ENCODE assay signal across 29 cellular contexts in the genomic region with DNA sequence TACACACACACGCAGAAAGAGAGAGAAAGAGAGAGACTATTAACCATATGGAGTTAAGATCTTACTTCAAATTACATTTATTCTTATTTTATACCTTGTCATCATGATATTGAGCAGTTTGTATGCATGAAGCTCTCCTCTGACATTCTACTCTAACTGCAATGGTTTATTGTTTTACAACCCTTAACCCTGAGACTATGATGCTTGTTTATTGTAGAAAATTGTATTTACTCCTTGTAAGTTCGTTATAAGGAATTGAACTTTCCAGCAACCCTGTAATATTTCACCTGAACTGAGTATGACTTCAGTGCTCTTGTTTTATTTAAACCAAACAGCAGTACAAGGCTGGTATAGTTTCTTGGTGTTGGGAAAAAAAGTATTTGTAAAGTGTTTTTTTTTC.
"Had no signal": no experiment of that assay in that cellular context is flagged by ENCODE, and none has a peak within 500 bp of the region (broad histone marks: within the 10 kb centered on the region; RNA-seq: fewer than 3 reads in every experiment).

No MANE protein-coding gene starts in this region.

- H3K4me3 Mint-ChIP-seq: naive thymus-derived CD8-positive, alpha-beta T cell; natural killer cell treated with Interleukin-12 subunit alpha and Interleukin-12 subunit beta and Interleukin-15 and Interleukin-18, amount 100 ng/mL, for 72 hours; nephron progenitor cell; neural crest cell; stimulated activated effector memory CD8-positive, alpha-beta T cell treated with anti-CD3 and anti-CD28 coated beads, Interleukin-12 subunit alpha, Interleukin-12 subunit beta, amount 100 ng/mL, for 72 hours; stimulated activated naive B cell treated with anti-CD40 and anti-IgM and Interleukin-4, amounts not matched to agents 10 μg/mL and 1 μg/mL and 100 μg/mL, for 72 hours; stimulated activated naive CD8-positive, alpha-beta T cell treated with anti-CD3 and anti-CD28 coated beads, Interleukin-15, Interleukin-2, amounts not matched to agents 100 ng/mL and 50 ng/mL, for 24 hours; type B pancreatic cell had no signal

- H3K27me3 ChIP-seq: neutrophil, right lobe of liver, sigmoid colon, thyroid gland, upper lobe of right lung, uterus had no signal

- H3K36me3 Mint-ChIP-seq: natural killer cell treated with Interleukin-12 subunit alpha and Interleukin-12 subunit beta and Interleukin-15 and Interleukin-18, amount 100 ng/mL, for 72 hours; stimulated activated effector memory CD8-positive, alpha-beta T cell treated with anti-CD3 and anti-CD28 coated beads, Interleukin-12 subunit alpha, Interleukin-12 subunit beta, amount 100 ng/mL, for 72 hours; type B pancreatic cell had no signal

- H3K27ac Mint-ChIP-seq: naive thymus-derived CD8-positive, alpha-beta T cell; natural killer cell treated with Interleukin-12 subunit alpha and Interleukin-12 subunit beta and Interleukin-15 and Interleukin-18, amount 100 ng/mL, for 72 hours; nephron progenitor cell; progenitor cell of endocrine pancreas; stimulated activated effector memory CD8-positive, alpha-beta T cell treated with anti-CD3 and anti-CD28 coated beads, Interleukin-12 subunit alpha, Interleukin-12 subunit beta, amount 100 ng/mL, for 72 hours; stimulated activated naive B cell treated with anti-CD40 and anti-IgM and Interleukin-4, amounts not matched to agents 10 μg/mL and 1 μg/mL and 100 μg/mL, for 72 hours; stimulated activated naive CD8-positive, alpha-beta T cell treated with anti-CD3 and anti-CD28 coated beads, Interleukin-15, Interleukin-2, amounts not matched to agents 100 ng/mL and 50 ng/mL, for 24 hours; type B pancreatic cell had no signal

- ATAC-seq: naive thymus-derived CD8-positive, alpha-beta T cell; natural killer cell treated with Interleukin-12 subunit alpha and Interleukin-12 subunit beta and Interleukin-15 and Interleukin-18, amount 100 ng/mL, for 72 hours; psoas muscle; right cardiac atrium; right lobe of liver; stimulated activated effector memory CD8-positive, alpha-beta T cell treated with anti-CD3 and anti-CD28 coated beads, Interleukin-12 subunit alpha, Interleukin-12 subunit beta, amount 100 ng/mL, for 72 hours; stimulated activated naive B cell treated with anti-CD40 and anti-IgM and Interleukin-4, amounts not matched to agents 10 μg/mL and 1 μg/mL and 100 μg/mL, for 72 hours; upper lobe of right lung had no signal

- H3K9me3 ChIP-seq: neutrophil, psoas muscle, right lobe of liver, sigmoid colon, stomach, thoracic aorta, thyroid gland, tibial nerve, upper lobe of right lung, uterus had no signal

- H3K4me3 ChIP-seq: psoas muscle, right lobe of liver, sigmoid colon, stomach, thoracic aorta, thyroid gland, tibial nerve, upper lobe of right lung, uterus had no signal

- DNase-seq: naive thymus-derived CD8-positive, alpha-beta T cell; nephron progenitor cell; nucleus accumbens; posterior cingulate gyrus; psoas muscle; right cardiac atrium; right lobe of liver; sigmoid colon; small intestine; stimulated activated CD4-positive, alpha-beta T cell treated with anti-CD3 and anti-CD28 coated beads, Interleukin-15, amount 100 ng/mL, for 24 hours; stimulated activated CD4-positive, alpha-beta T cell treated with anti-CD3 and anti-CD28 coated beads, Interleukin-2, amount 100 ng/mL, for 24 hours; stimulated activated CD4-positive, alpha-beta T cell treated with anti-CD3 and anti-CD28 coated beads, Interleukin-2, amount 100 ng/mL, for 48 hours; stimulated activated CD4-positive, alpha-beta T cell treated with anti-CD3 and anti-CD28 coated beads, Interleukin-4, amount 100 ng/mL, for 24 hours; stimulated activated naive B cell treated with anti-CD40 and anti-IgM and Interleukin-4, amounts not matched to agents 10 μg/mL and 1 μg/mL and 100 μg/mL, for 72 hours; stimulated activated naive CD4-positive, alpha-beta T cell treated with Interleukin-2 at 50 U/mL for 16 hours; stomach; thyroid gland; upper lobe of right lung; uterus had no signal

- H3K36me3 ChIP-seq: neutrophil, right lobe of liver, sigmoid colon, stomach, thoracic aorta, thyroid gland, tibial nerve, upper lobe of right lung, uterus had no signal

- H3K9me3 Mint-ChIP-seq: natural killer cell treated with Interleukin-12 subunit alpha and Interleukin-12 subunit beta and Interleukin-15 and Interleukin-18, amount 100 ng/mL, for 72 hours; stimulated activated effector memory CD8-positive, alpha-beta T cell treated with anti-CD3 and anti-CD28 coated beads, Interleukin-12 subunit alpha, Interleukin-12 subunit beta, amount 100 ng/mL, for 72 hours had no signal

- H3K4me1 Mint-ChIP-seq: naive thymus-derived CD8-positive, alpha-beta T cell; neural crest cell had no signal

- H3K27ac ChIP-seq: neutrophil, parathyroid adenoma, psoas muscle, right lobe of liver, sigmoid colon, stomach, thoracic aorta, thyroid gland, tibial nerve, upper lobe of right lung, uterus had no signal

- H3K9ac ChIP-seq: parathyroid adenoma had no signal

- H3K4me1 ChIP-seq: parathyroid adenoma, psoas muscle, right lobe of liver, sigmoid colon, stomach, thyroid gland, tibial nerve, upper lobe of right lung, uterus had no signal

- H3K27me3 Mint-ChIP-seq: progenitor cell of endocrine pancreas had no signal
